ENCODE assay signal across 18 cellular contexts in genomic region chr4:128159967-128160366, GRCh38.
A peak's percentile ranks its signal among the peaks of the same experiment; 100 is the strongest.
DNase-seq lines count a peak whose midpoint lies in the region; ATAC-seq, FAIRE-seq and TF ChIP-seq lines count a peak whose summit lies in the region.
"Had no signal": no experiment of that assay in that cellular context is flagged by ENCODE, and none has a peak within 500 bp of the region (broad histone marks: within the 10 kb centered on the region; RNA-seq: fewer than 3 reads in every experiment).

No MANE protein-coding gene starts in this region.

- DNase-seq in GM12891 (ENCODE audit: insufficient read length, low spot score) (no peak), Panc1 (ENCODE audit: low read depth, low spot score) (peak; percentile 68), dermis microvascular lymphatic vessel endothelial cell (ENCODE audit: low read depth in 2 of 2) (peak; percentile 25 to 71), lung microvascular endothelial cell (ENCODE audit: low read depth in 2 of 2) (peak; percentile 62 to 80), body of pancreas (no peak), Right ventricle myocardium inferior (ENCODE audit: missing footprints) (no peak), SK-N-DZ (ENCODE audit: low spot score) (no peak), KBM-7 (no peak)
- DNase-seq: activated T-cell treated with anti-CD3 and anti-CD28 coated beads, Interleukin-2, amount 50 U/mL, for 48 hours; DMS79 treated with DMSO at 0.1 percent for 48 hours; effector memory CD4-positive, alpha-beta T cell; naive thymus-derived CD8-positive, alpha-beta T cell; NCI-H1930; stimulated activated naive CD8-positive, alpha-beta T cell treated with anti-CD3 and anti-CD28 coated beads, Interleukin-15, Interleukin-2, amounts not matched to agents 100 U/mL and 50 U/mL, for 24 hours had no signal

- intact Hi-C loops in Panc1 (cut with micrococcal nuclease; ENCODE audit: unreplicated experiment), result loop anchor here (5.0 kb wide), 1 partner anchor 98 kb away; the partner anchor contains the start of gene LARP1B
- intact Hi-C loops in body of pancreas (cut with DNase I), result no loop called here
- intact Hi-C loops in Right ventricle myocardium inferior (cut with DNase I), result no loop called here

- TF ChIP-seq CTCF in Panc1 (IDR thresholded peaks at IDR 0.05) (peak; percentile 47; the same call in 1 of the 2 replicates), body of pancreas (IDR thresholded peaks at IDR 0.05) (no peak)

- H3K4me1 ChIP-seq in Panc1 (ENCODE audit: control insufficient read depth, insufficient read depth, low read length) (peaks cover 52% of the 10 kb centered on the region), body of pancreas (peaks cover 19% of the 10 kb centered on the region)
- H3K4me1 ChIP-seq: BLaER1, right atrium auricular region had no signal

- peak overlapping the region; percentile 87; the same call in 1 of the 2 replicates for H3K27ac ChIP-seq in Panc1 (ENCODE audit: low read length)
- H3K27ac ChIP-seq in body of pancreas, result no peak overlapping the region
- H3K27ac ChIP-seq: BLaER1, KMS-11, right atrium auricular region had no signal

- H3K36me3 ChIP-seq in Panc1 (ENCODE audit: control insufficient read depth, insufficient read depth, low read length) (no peaks in the 10 kb centered on the region), body of pancreas (replicated peaks in 1 of 2; ENCODE audit: insufficient read depth in 1 of 2, low read depth in 2 of 2) (peaks cover 0 to 5% of the 10 kb centered on the region in 2 donors)
- H3K36me3 ChIP-seq: right atrium auricular region had no signal

- CTCF ChIA-PET in Panc1 (lab: Charles Lee), result interaction anchor here (0.6 to 1.1 kb wide), 2 partner anchors 10 to 91 kb away, joined by 3 read pairs; no protein-coding TSS in a partner anchor

- TF ChIP-seq POLR2A in GM12891 (IDR thresholded peaks at IDR 0.05; ENCODE audit: low read depth, low read length), result no peak
- no peak for TF ChIP-seq POLR2A in body of pancreas (IDR thresholded peaks at IDR 0.05)

- no peak overlapping the region for H3K4me3 ChIP-seq in Panc1 (ENCODE audit: low read depth in 2 of 2, low read length in 2 of 2)
- no peak overlapping the region for H3K4me3 ChIP-seq in body of pancreas
- H3K4me3 ChIP-seq: BLaER1, GM12878, right atrium auricular region had no signal

- POLR2A ChIA-PET in Panc1 (lab: Charles Lee), result interaction anchor here (1.2 kb wide), 1 partner anchor 99 kb away, joined by 3 read pairs; the partner anchor contains the start of gene LARP1B

- in situ Hi-C loops in Panc1 (cut with HindIII; ENCODE audit: low pct_unique_long_range_greater_than_20kb, low sequenced_read_pairs) (no loop called here), KBM-7 (cut with MboI; ENCODE audit: low pct_unique_long_range_greater_than_20kb, low sequenced_read_pairs) (no loop called here)

- peak; percentile 26 for FAIRE-seq in GM12891 (lab: Jason Lieb, UNC)

- no TSS peak for BruUV-seq in Panc1 (replicated peaks; lab: Mats Ljungman, UMichigan)

- 78 to 93% methylated on average over 2 of the region's 2 CpGs for WGBS in body of pancreas, 2 donors

- H3K9me3 ChIP-seq in Panc1 (ENCODE audit: control insufficient read depth, insufficient read depth, low read depth, low read length) (no peaks in the 10 kb centered on the region), body of pancreas (no peaks in the 10 kb centered on the region)
- H3K9me3 ChIP-seq: right atrium auricular region had no signal

- peak; percentile 88 for ATAC-seq in Panc1
- no peak for ATAC-seq in body of pancreas
- no peak for ATAC-seq in Right ventricle myocardium inferior
- ATAC-seq: GM12878; naive thymus-derived CD8-positive, alpha-beta T cell; stimulated activated naive CD8-positive, alpha-beta T cell treated with anti-CD3 and anti-CD28 coated beads, Interleukin-15, Interleukin-2, amounts not matched to agents 100 U/mL and 50 U/mL, for 24 hours had no signal

- H3K27me3 ChIP-seq in Panc1 (ENCODE audit: control insufficient read depth, insufficient read depth, low read length) (no peaks in the 10 kb centered on the region), body of pancreas (no peaks in the 10 kb centered on the region)
- H3K27me3 ChIP-seq: BLaER1, right atrium auricular region had no signal

TF ChIP-seq in GM12891, 5 proteins besides CTCF, POLR2A, EP300 and RAD21:
- TF ChIP-seq POLR2AphosphoS5 (IDR thresholded peaks at IDR 0.05; ENCODE audit: low read depth, low read length) (no peak), PAX5 (IDR thresholded peaks at IDR 0.05; ENCODE audit: insufficient read depth, low read length, severe bottlenecking) (no peak)
TF ChIP-seq in GM12891: peak in this region for 0.

Comparison
In these comparisons a context has a peak if more than half of its experiments do, and no peak if none do; other contexts are left out.
1. DNase-seq: peak in Panc1 (single experiment), dermis microvascular lymphatic vessel endothelial cell (2 of 2) and lung microvascular endothelial cell (2 of 2); none in GM12891 (single experiment), body of pancreas (0 of 4), Right ventricle myocardium inferior (single experiment), SK-N-DZ (single experiment) and KBM-7 (single experiment).